ENCODE assay signal across 8 cellular contexts in the genomic region with DNA sequence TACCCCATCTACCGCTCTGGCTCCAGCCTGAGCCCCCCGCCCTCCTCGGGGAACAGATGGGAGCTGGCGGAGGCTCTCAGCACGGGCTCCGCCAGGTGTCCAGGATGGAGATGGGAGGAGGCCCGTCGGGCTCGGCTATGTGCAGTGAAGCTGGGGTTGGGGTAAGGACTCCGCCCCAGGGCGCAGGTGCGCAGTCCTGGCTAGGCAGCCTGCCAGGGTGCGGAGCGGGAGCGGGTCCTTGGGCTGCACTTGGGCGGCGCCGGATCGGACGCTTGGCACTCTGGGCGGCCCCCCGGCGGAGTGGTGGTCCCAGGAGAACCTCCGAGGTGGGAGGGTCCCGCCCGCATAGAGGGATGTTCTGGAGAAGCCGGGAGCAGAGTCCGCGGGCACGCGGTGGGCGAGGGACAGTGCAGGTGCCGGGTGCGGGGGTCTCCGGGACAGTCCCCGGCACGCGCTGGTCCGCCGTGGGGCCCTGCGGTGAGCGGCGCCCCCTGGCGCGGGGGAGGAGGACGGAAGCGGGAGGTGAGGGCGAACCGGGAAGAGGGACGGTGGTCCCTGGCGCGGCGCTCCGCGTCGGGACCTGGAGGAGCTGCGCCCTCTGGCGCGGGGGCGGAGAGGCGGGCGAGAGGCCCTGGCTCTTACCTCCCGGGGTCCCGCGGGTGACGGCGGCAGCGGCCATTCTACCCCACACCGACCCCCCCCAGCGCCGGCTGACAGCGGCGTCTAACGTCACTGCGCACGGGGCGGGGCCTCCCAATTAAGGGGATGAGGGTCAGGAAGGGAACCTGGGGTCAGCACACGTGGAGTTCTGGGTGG. TPM values are rescaled to one million over a fixed set of nuclear protein-coding genes. Genes with fewer than 3 reads are reported as not detected.
A peak's percentile ranks its signal among the peaks of the same experiment; 100 is the strongest.
DNase-seq lines count a peak whose midpoint lies in the region; ATAC-seq and TF ChIP-seq lines count a peak whose summit lies in the region.

A gene with protein sequence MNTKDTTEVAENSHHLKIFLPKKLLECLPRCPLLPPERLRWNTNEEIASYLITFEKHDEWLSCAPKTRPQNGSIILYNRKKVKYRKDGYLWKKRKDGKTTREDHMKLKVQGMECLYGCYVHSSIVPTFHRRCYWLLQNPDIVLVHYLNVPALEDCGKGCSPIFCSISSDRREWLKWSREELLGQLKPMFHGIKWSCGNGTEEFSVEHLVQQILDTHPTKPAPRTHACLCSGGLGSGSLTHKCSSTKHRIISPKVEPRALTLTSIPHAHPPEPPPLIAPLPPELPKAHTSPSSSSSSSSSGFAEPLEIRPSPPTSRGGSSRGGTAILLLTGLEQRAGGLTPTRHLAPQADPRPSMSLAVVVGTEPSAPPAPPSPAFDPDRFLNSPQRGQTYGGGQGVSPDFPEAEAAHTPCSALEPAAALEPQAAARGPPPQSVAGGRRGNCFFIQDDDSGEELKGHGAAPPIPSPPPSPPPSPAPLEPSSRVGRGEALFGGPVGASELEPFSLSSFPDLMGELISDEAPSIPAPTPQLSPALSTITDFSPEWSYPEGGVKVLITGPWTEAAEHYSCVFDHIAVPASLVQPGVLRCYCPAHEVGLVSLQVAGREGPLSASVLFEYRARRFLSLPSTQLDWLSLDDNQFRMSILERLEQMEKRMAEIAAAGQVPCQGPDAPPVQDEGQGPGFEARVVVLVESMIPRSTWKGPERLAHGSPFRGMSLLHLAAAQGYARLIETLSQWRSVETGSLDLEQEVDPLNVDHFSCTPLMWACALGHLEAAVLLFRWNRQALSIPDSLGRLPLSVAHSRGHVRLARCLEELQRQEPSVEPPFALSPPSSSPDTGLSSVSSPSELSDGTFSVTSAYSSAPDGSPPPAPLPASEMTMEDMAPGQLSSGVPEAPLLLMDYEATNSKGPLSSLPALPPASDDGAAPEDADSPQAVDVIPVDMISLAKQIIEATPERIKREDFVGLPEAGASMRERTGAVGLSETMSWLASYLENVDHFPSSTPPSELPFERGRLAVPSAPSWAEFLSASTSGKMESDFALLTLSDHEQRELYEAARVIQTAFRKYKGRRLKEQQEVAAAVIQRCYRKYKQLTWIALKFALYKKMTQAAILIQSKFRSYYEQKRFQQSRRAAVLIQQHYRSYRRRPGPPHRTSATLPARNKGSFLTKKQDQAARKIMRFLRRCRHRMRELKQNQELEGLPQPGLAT (minus strand): TSS at position 725 of the 816 bp plus-strand sequence. CDS start 1,453 bp downstream, outside the sequence.

- peak within 1 kb of the TSS; percentile 86 for H3K27ac Mint-ChIP-seq in chondrocyte (ENCODE audit: unreplicated experiment)

- intact Hi-C loops in A673 (cut with micrococcal nuclease; ENCODE audit: unreplicated experiment): no loop called here

- TF ChIP-seq CTCF in A673 (conservative IDR thresholded peaks at IDR 0.05; ENCODE audit: low read depth, low read length) (peak; percentile 75), chondrocyte (IDR thresholded peaks at IDR 0.05) (peak; percentile 94)

- peak within 1 kb of the TSS; percentile 73 for H3K27ac ChIP-seq in A673 (ENCODE audit: low read depth, low read length, poor library complexity, severe bottlenecking)

- CTCF ChIA-PET in A673 (lab: Charles Lee): interaction anchor here (2.2 kb wide), 1 partner anchor 20 kb away, joined by 8 read pairs; a partner anchor contains a TSS

- peak; percentile 57 for ATAC-seq in GM18520 (IDR thresholded peaks at IDR 0.05; ENCODE audit: unreplicated experiment)
- peak; percentile 46 for ATAC-seq in HG03097 (IDR thresholded peaks at IDR 0.05; ENCODE audit: low FRiP score, unreplicated experiment)

- peaks cover 6% of the 10 kb centered on the region for H3K36me3 Mint-ChIP-seq in chondrocyte (ENCODE audit: low read depth)

- peaks cover 14% of the 10 kb centered on the region for H3K4me1 ChIP-seq in A673 (ENCODE audit: insufficient read depth, low read length, poor library complexity, severe bottlenecking)

- H3K4me3 ChIP-seq in A673 (ENCODE audit: low read depth, low read length, poor library complexity, severe bottlenecking): peak within 1 kb of the TSS; percentile 80

- POLR2A ChIA-PET in A673 (lab: Charles Lee; ENCODE audit: low non-redundant PET): interaction anchor here (0.6 kb wide), 1 partner anchor 323 kb away, joined by 3 read pairs; no protein-coding TSS in a partner anchor

- no peaks in the 10 kb centered on the region for H3K9me3 ChIP-seq in A673 (ENCODE audit: low read depth, low read length, poor library complexity, severe bottlenecking)

- H3K9me3 Mint-ChIP-seq in chondrocyte (ENCODE audit: low read depth): no peaks in the 10 kb centered on the region

- BruUV-seq in A673 (replicated peaks; lab: Mats Ljungman, UMichigan): no TSS peak

- H3K27me3 Mint-ChIP-seq in chondrocyte (ENCODE audit: low read depth): no peaks in the 10 kb centered on the region

- H3K27me3 ChIP-seq in A673 (replicated peaks; ENCODE audit: insufficient read depth, low read depth, low read length, poor library complexity): no peaks in the 10 kb centered on the region

- H3K36me3 ChIP-seq in A673 (ENCODE audit: insufficient read depth, low read length, poor library complexity, severe bottlenecking): no peaks in the 10 kb centered on the region

- peaks cover 34% of the 10 kb centered on the region for H3K4me1 Mint-ChIP-seq in chondrocyte (ENCODE audit: low read depth)

- peak within 1 kb of the TSS; percentile 88 for H3K4me3 Mint-ChIP-seq in chondrocyte (ENCODE audit: unreplicated experiment)

- DNase-seq in A673 (ENCODE audit: low spot score) (peak; percentile 83), NCI-H345 treated with DMSO at 0.1 percent for 48 hours (lab: John Stamatoyannopoulos, UW; ENCODE audit: unreplicated experiment) (peak; percentile 35), chondrocyte (ENCODE audit: low spot score) (no peak), kidney tubule cell (ENCODE audit: low spot score) (peak; percentile 85)
- peak; percentile 78 to 87 for DNase-seq in activated CD4-positive, alpha-beta T cell treated with anti-CD3 and anti-CD28 coated beads for 24 hours (ENCODE audit: low read depth in 2 of 2)
- peak; percentile 76 to 92 for DNase-seq in stimulated activated CD4-positive, alpha-beta T cell treated with anti-CD3 and anti-CD28 coated beads, Interleukin-1b, Interleukin-23, amount 100 ng/mL, for 4 hours (ENCODE audit: low read depth in 2 of 2)

RNA-seq across cellular contexts. Expression of the gene that starts here (rescaled TPM):
- total RNA-seq in A673 (2021): 16.3 and 24.8 TPM in 2 replicates
- total RNA-seq in chondrocyte: 47.4 to 97.8 TPM (median 90.2 TPM) in 3 replicates
